22 cellular contexts compared by ENCODE assay signal in the genomic region with DNA sequence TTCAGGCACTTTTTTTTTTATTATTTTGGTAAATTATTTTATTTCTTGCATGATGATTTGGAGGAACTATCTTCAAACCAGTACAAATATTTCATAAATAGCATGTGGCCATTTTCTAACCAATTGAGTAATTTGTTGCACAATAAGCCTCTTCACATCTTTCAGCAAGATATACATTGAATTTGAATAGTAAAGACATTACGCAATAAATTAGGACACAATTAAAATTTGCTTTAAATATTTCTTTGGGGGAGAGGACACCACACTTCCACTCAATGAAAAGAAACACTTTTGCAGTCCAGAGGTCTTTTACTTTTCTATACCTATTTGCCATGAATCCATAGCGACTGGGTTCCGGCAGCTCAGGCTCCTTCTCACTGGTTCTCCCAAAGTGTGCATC.
"Had no signal": no experiment of that assay in that cellular context is flagged by ENCODE, and none has a peak within 500 bp of the region (broad histone marks: within the 10 kb centered on the region; RNA-seq: fewer than 3 reads in every experiment).

No MANE protein-coding gene starts in this region.

- H3K4me3 ChIP-seq: adrenal gland, MG63, SJCRH30 had no signal

- H3K9ac ChIP-seq: SK-N-SH had no signal

- H3K36me3 ChIP-seq: adrenal gland, MG63, SJCRH30, WERI-Rb-1 had no signal

- DNase-seq: activated CD4-positive, alpha-beta memory T cell treated with anti-CD3 and anti-CD28 coated beads, Interleukin-2, amount 10 ng/mL, durations not matched to agents 7 days and 5 days; activated CD4-positive, alpha-beta T cell treated with anti-CD3 and anti-CD28 coated beads for 36 hours; activated CD4-positive, alpha-beta T cell treated with anti-CD3 and anti-CD28 coated beads, Interleukin-2, amount 50 U/mL, for 1 hour; activated gamma-delta T cell treated with Interleukin-2 at 50 U/mL for 16 hours; activated naive CD4-positive, alpha-beta T cell treated with anti-CD3 and anti-CD28 coated beads, Interleukin-2, amount 50 U/mL, for 16 hours; activated naive CD8-positive, alpha-beta T cell treated with anti-CD3 and anti-CD28 coated beads, Interleukin-2, amount 10 ng/mL, durations not matched to agents 7 days and 5 days; activated T-cell treated with anti-CD3 and anti-CD28 coated beads for 4 hours; activated T-cell treated with anti-CD3 and anti-CD28 coated beads, Interleukin-2, amount 50 U/mL, for 72 hours; adrenal gland; anterior cingulate cortex; caudate nucleus; MG63; NCI-H1048; NCI-H146; NCI-H187 treated with DMSO at 0.1 percent for 48 hours; NCI-H2081 treated with DMSO at 0.1 percent for 48 hours; NCI-H446; NCI-H524; SJCRH30; SK-N-SH; T-helper 1 cell; WERI-Rb-1 had no signal

- H3K4me2 ChIP-seq: SK-N-SH had no signal

- H3K9me3 ChIP-seq: adrenal gland, MG63, SJCRH30, SK-N-SH had no signal

- H3K27me3 ChIP-seq: adrenal gland, MG63, SJCRH30 had no signal

- H3K27ac ChIP-seq: adrenal gland, SJCRH30, WERI-Rb-1 had no signal

- H3K4me1 ChIP-seq: adrenal gland, SJCRH30 had no signal
